Comparison of ENCODE assay signal across 11 cellular contexts in the genomic region with DNA sequence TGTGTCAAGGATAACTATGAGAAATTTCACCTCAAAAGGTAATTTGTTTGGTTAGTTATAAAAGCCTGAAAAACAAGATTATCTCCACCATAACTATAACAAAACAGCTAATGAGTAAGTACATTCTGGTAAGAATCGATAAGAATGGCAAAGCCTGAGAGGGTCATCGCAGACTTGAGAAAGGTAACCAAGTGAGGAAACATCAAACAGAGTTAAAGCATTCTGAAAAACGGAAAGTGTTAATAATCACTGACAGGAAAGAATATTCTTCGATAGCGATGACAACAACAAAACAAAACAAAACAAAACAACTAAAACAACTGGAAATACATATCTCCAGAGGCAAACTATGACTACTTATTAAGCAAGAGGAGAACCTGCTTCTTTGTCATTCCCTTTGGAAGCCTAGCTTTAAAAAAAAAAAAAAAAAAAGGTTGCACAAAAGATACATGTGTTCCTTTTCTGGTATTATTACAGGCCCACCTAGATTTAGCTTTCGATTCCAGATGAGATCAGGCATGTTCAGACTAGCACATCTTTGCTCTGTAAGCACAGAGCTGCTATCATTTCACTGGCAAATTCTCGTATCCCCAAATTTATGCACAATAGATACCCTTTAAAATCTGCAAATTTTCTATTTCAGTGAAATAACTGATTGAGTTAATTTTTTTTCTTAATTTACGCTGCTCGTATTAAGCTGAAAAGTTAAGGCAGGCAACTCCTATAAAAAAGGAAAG.
DNase-seq lines count a peak whose midpoint lies in the region; ATAC-seq and TF ChIP-seq lines count a peak whose summit lies in the region.
"Had no signal": no experiment of that assay in that cellular context is flagged by ENCODE, and none has a peak within 500 bp of the region (broad histone marks: within the 10 kb centered on the region; RNA-seq: fewer than 3 reads in every experiment).

No MANE protein-coding gene starts in this region.

- H3K27ac ChIP-seq in cardiac muscle cell (peak overlapping the region; percentile 3), Karpas-422 (ENCODE audit: low read length) (no peak overlapping the region), caudate nucleus (ENCODE audit: low read depth, low read length) (peak overlapping the region; percentile 100), urinary bladder (ENCODE audit: low read depth) (peak overlapping the region; percentile 38)
- no peak overlapping the region for H3K27ac ChIP-seq in naive thymus-derived CD4-positive, alpha-beta T cell (ENCODE audit: low read depth, low read length)

- H3K36me3 Mint-ChIP-seq in naive thymus-derived CD4-positive, alpha-beta T cell: peaks cover 0 to 4% (median 0%) of the 10 kb centered on the region in 5 donors
- H3K36me3 Mint-ChIP-seq: activated naive CD4-positive, alpha-beta T cell treated with anti-CD3 and anti-CD28 coated beads, Interleukin-2, amount 10 ng/mL, durations not matched to agents 7 days and 5 days had no signal

- no peaks in the 10 kb centered on the region for H3K9me2 ChIP-seq in Karpas-422 (replicated peaks; ENCODE audit: insufficient read depth, low read length)

- no peak overlapping the region for H2AFZ ChIP-seq in Karpas-422 (ENCODE audit: low read length)

- no peaks in the 10 kb centered on the region for H3K79me2 ChIP-seq in Karpas-422 (ENCODE audit: low read length)

- no peaks in the 10 kb centered on the region for H3K9me3 ChIP-seq in cardiac muscle cell (ENCODE audit: low read depth)
- no peaks in the 10 kb centered on the region for H3K9me3 ChIP-seq in Karpas-422 (ENCODE audit: low read length)
- no peaks in the 10 kb centered on the region for H3K9me3 ChIP-seq in naive thymus-derived CD4-positive, alpha-beta T cell (ENCODE audit: control insufficient read depth in 2 of 3, low read length in 3 of 3)

- POLR2A ChIA-PET in naive thymus-derived CD4-positive, alpha-beta T cell (lab: Charles Lee): no interaction called here

- DNase-seq in cardiac muscle cell (ENCODE audit: low read depth in 1 of 2, low spot score in 1 of 2) (no peak), cardiac septum (ENCODE audit: low spot score) (no peak), Karpas-422 (no peak), caudate nucleus (lab: John Stamatoyannopoulos, UW) (no peak)
- DNase-seq in activated naive CD4-positive, alpha-beta T cell treated with Interleukin-2 at 50 U/mL for 16 hours: no peak
- no peak for DNase-seq in naive thymus-derived CD4-positive, alpha-beta T cell
- DNase-seq: activated naive CD4-positive, alpha-beta T cell treated with anti-CD3 and anti-CD28 coated beads, Interleukin-2, amount 10 ng/mL, durations not matched to agents 7 days and 5 days; stimulated activated CD8-positive, alpha-beta memory T cell treated with anti-CD3 and anti-CD28 coated beads, Interleukin-4, amount 100 ng/mL, for 48 hours had no signal

- TF ChIP-seq CTCF in cardiac muscle cell (IDR thresholded peaks at IDR 0.05; ENCODE audit: low read depth, low read length): no peak

- H3K27me3 Mint-ChIP-seq in naive thymus-derived CD4-positive, alpha-beta T cell: peaks cover 0 to 13% (median 0%) of the 10 kb centered on the region in 5 donors

- intact Hi-C loops in cardiac septum (cut with DNase I): loop anchor here (5.0 kb wide), 3 partner anchors 37 to 178 kb away; no protein-coding TSS in a partner anchor
- intact Hi-C loops in naive thymus-derived CD4-positive, alpha-beta T cell (cut with micrococcal nuclease): no loop called here

- peak overlapping the region; percentile 12 for H3K4me2 ChIP-seq in Karpas-422 (ENCODE audit: low read depth, low read length, poor library complexity, severe bottlenecking)

- peaks cover 0 to 2% (median 0%) of the 10 kb centered on the region in 11 donors for H3K9me3 Mint-ChIP-seq in naive thymus-derived CD4-positive, alpha-beta T cell
- H3K9me3 Mint-ChIP-seq: activated naive CD4-positive, alpha-beta T cell treated with anti-CD3 and anti-CD28 coated beads, Interleukin-2, amount 10 ng/mL, durations not matched to agents 7 days and 5 days had no signal

- 91% methylated on average over 9 of the region's 9 CpGs for WGBS in urinary bladder

- no peak overlapping the region for H3K4me3 Mint-ChIP-seq in naive thymus-derived CD4-positive, alpha-beta T cell
- H3K4me3 Mint-ChIP-seq: activated naive CD4-positive, alpha-beta T cell treated with anti-CD3 and anti-CD28 coated beads, Interleukin-2, amount 10 ng/mL, durations not matched to agents 7 days and 5 days had no signal

- no peaks in the 10 kb centered on the region for H3K27me3 ChIP-seq in cardiac muscle cell
- no peaks in the 10 kb centered on the region for H3K27me3 ChIP-seq in Karpas-422 (ENCODE audit: low read length)
- no peaks in the 10 kb centered on the region for H3K27me3 ChIP-seq in naive thymus-derived CD4-positive, alpha-beta T cell (ENCODE audit: control insufficient read depth in 2 of 2, insufficient read depth in 2 of 2, low read length in 2 of 2)

- H3K36me3 ChIP-seq in cardiac muscle cell: no peaks in the 10 kb centered on the region
- H3K36me3 ChIP-seq in Karpas-422 (ENCODE audit: insufficient read depth, low read length): no peaks in the 10 kb centered on the region
- H3K36me3 ChIP-seq in urinary bladder (ENCODE audit: insufficient read depth): no peaks in the 10 kb centered on the region
- H3K36me3 ChIP-seq in naive thymus-derived CD4-positive, alpha-beta T cell (ENCODE audit: control insufficient read depth in 2 of 3, insufficient read depth in 3 of 3, low read length in 3 of 3): no peaks in the 10 kb centered on the region

- H3K9ac ChIP-seq in Karpas-422 (ENCODE audit: low read length): no peak overlapping the region

- no peaks in the 10 kb centered on the region for H4K20me1 ChIP-seq in Karpas-422 (ENCODE audit: insufficient read depth, low read depth, low read length)

- CTCF ChIA-PET in naive thymus-derived CD4-positive, alpha-beta T cell (lab: Charles Lee): no interaction called here

- H3K4me1 ChIP-seq in cardiac muscle cell (ENCODE audit: low read depth) (peaks cover 53% of the 10 kb centered on the region), Karpas-422 (ENCODE audit: low read length) (peaks cover 30% of the 10 kb centered on the region), urinary bladder (ENCODE audit: insufficient read depth) (peaks cover 2% of the 10 kb centered on the region)
- H3K4me1 ChIP-seq in naive thymus-derived CD4-positive, alpha-beta T cell (ENCODE audit: control insufficient read depth in 2 of 2, insufficient read depth in 2 of 2, low read length in 2 of 2): peaks cover under 1 to 5% of the 10 kb centered on the region in 2 donors

- H3K4me3 ChIP-seq in cardiac muscle cell (no peak overlapping the region), Karpas-422 (ENCODE audit: low read length) (no peak overlapping the region), urinary bladder (ENCODE audit: low read depth, low read length) (no peak overlapping the region)
- H3K4me3 ChIP-seq in naive thymus-derived CD4-positive, alpha-beta T cell (ENCODE audit: low read length): no peak overlapping the region

- peaks cover 0 to 15% (median 5%) of the 10 kb centered on the region in 7 donors for H3K4me1 Mint-ChIP-seq in naive thymus-derived CD4-positive, alpha-beta T cell

- no peak overlapping the region for H3K27ac Mint-ChIP-seq in naive thymus-derived CD4-positive, alpha-beta T cell
- H3K27ac Mint-ChIP-seq: activated naive CD4-positive, alpha-beta T cell treated with anti-CD3 and anti-CD28 coated beads, Interleukin-2, amount 10 ng/mL, durations not matched to agents 7 days and 5 days had no signal

- no peak for ATAC-seq in GM21526 (IDR thresholded peaks at IDR 0.05; ENCODE audit: low FRiP score, unreplicated experiment)
- ATAC-seq in naive thymus-derived CD4-positive, alpha-beta T cell: no peak
- ATAC-seq: SK-N-SH treated with all-trans-retinoic acid at 6 μM for 48 hours had no signal

Comparison
In these comparisons a context has a peak if more than half of its experiments do, and no peak if none do; other contexts are left out.
1. H3K27ac ChIP-seq: peak in cardiac muscle cell (single experiment), caudate nucleus (single experiment) and urinary bladder (single experiment); none in Karpas-422 (single experiment) and naive thymus-derived CD4-positive, alpha-beta T cell (single experiment).